9 cellular contexts compared by ENCODE assay signal in genomic region chr13:50990540-50991506, GRCh38.
DNase-seq lines count a peak whose midpoint lies in the region; ATAC-seq and TF ChIP-seq lines count a peak whose summit lies in the region.
"Had no signal": no experiment of that assay in that cellular context is flagged by ENCODE, and none has a peak within 500 bp of the region (broad histone marks: within the 10 kb centered on the region; RNA-seq: fewer than 3 reads in every experiment).

No MANE protein-coding gene starts in this region.

- no peak for TF ChIP-seq RAD21 in SK-N-SH (IDR thresholded peaks at IDR 0.05; ENCODE audit: low read length)

- H4K20me1 ChIP-seq in SK-N-SH (ENCODE audit: insufficient read depth) = no peaks in the 10 kb centered on the region

- no peaks in the 10 kb centered on the region for H3K79me2 ChIP-seq in SK-N-SH (ENCODE audit: insufficient read depth)

- peak; percentile 34 for DNase-seq in SK-N-SH
- peak; percentile 72 for DNase-seq in astrocyte of the spinal cord (ENCODE audit: low read depth, low spot score)
- DNase-seq in left kidney (ENCODE audit: low read depth, low spot score) = peak; percentile 85
- DNase-seq in upper lobe of left lung = no peak
- DNase-seq in MG63 = no peak
- DNase-seq in activated naive CD4-positive, alpha-beta T cell treated with Interleukin-2 at 50 U/mL for 16 hours = no peak
- DNase-seq in HK-2 (ENCODE audit: unreplicated experiment) = no peak

- H3K4me2 ChIP-seq in SK-N-SH = no peak overlapping the region

- H3K4me1 ChIP-seq in SK-N-SH (ENCODE audit: control insufficient read depth in 1 of 2, insufficient read depth in 2 of 2, low read depth in 1 of 2, low read length in 1 of 2) = no peaks in the 10 kb centered on the region; a peak in 1 of 4 replicates
- H3K4me1 ChIP-seq in upper lobe of left lung = peaks cover 0 to 7% (median 0%) of the 10 kb centered on the region in 4 donors

- H2AFZ ChIP-seq in SK-N-SH (ENCODE audit: low read depth) = no peak overlapping the region

- H3K4me3 ChIP-seq in SK-N-SH (ENCODE audit: low read depth in 2 of 2, low read length in 1 of 2) (no peak overlapping the region), astrocyte of the spinal cord (ENCODE audit: low read depth, low read length) (peak overlapping the region; percentile 10), upper lobe of left lung (no peak overlapping the region), MG63 (no peak overlapping the region)

- TF ChIP-seq POLR2A in upper lobe of left lung (IDR thresholded peaks at IDR 0.05) = no peak

- H3F3A ChIP-seq in SK-N-SH (replicated peaks; ENCODE audit: insufficient read depth) = no peaks in the 10 kb centered on the region

- no peaks in the 10 kb centered on the region for H3K9me2 ChIP-seq in SK-N-SH

- WGBS in SK-N-SH (ENCODE audit: low lambda C conversion rate) = 74% methylated on average over 26 of the region's 26 CpGs
- WGBS in upper lobe of left lung, 2 donors = 69 to 74% methylated on average over 26 of the region's 26 CpGs

- H3K27me3 ChIP-seq in SK-N-SH (ENCODE audit: insufficient read depth) (no peaks in the 10 kb centered on the region), upper lobe of left lung (no peaks in the 10 kb centered on the region), MG63 (no peaks in the 10 kb centered on the region)

- POLR2A ChIA-PET in SK-N-SH (lab: Yijun Ruan, JAX) = no interaction called here

- H3K27ac ChIP-seq in SK-N-SH (ENCODE audit: low read depth in 2 of 2, low read length in 1 of 2) (no peak overlapping the region), upper lobe of left lung (peak overlapping the region; percentile 20 to 53 (median 32))
- H3K27ac ChIP-seq: C4-2B had no signal

- TF ChIP-seq EP300 in SK-N-SH (IDR thresholded peaks at IDR 0.05; ENCODE audit: borderline replicate concordance in 1 of 2, low read depth in 1 of 2, low read length in 1 of 2) (no peak), upper lobe of left lung (IDR thresholded peaks at IDR 0.05) (no peak)

- H3K9ac ChIP-seq in SK-N-SH = no peak overlapping the region

- H3K36me3 ChIP-seq in SK-N-SH (replicated peaks in 1 of 2; ENCODE audit: control insufficient read depth in 1 of 2, insufficient read depth in 2 of 2, low read length in 1 of 2) (no peaks in the 10 kb centered on the region), upper lobe of left lung (no peaks in the 10 kb centered on the region), MG63 (no peaks in the 10 kb centered on the region)

- in situ Hi-C loops in astrocyte of the spinal cord (cut with HindIII; ENCODE audit: low sequenced_read_pairs) = no loop called here

- ATAC-seq in SK-N-SH treated with all-trans-retinoic acid at 6 μM for 48 hours (no peak), upper lobe of left lung (ENCODE audit: low FRiP score in 2 of 2) (peak; percentile 57 to 85)

- TF ChIP-seq CTCF in SK-N-SH (IDR thresholded peaks at IDR 0.05) = no peak
- no peak for TF ChIP-seq CTCF in astrocyte of the spinal cord (IDR thresholded peaks at IDR 0.05; ENCODE audit: low read depth, low read length)
- TF ChIP-seq CTCF in upper lobe of left lung (IDR thresholded peaks at IDR 0.05) = no peak

- CTCF ChIA-PET in SK-N-SH (lab: Yijun Ruan, JAX) = no interaction called here

- H3K9me3 ChIP-seq in SK-N-SH (no peaks in the 10 kb centered on the region), upper lobe of left lung (no peaks in the 10 kb centered on the region), MG63 (no peaks in the 10 kb centered on the region)

TF ChIP-seq in SK-N-SH, 30 proteins besides CTCF, POLR2A, EP300 and RAD21 (continues in another document):
- TF ChIP-seq FOSL2 (IDR thresholded peaks at IDR 0.05; ENCODE audit: borderline replicate concordance, low read depth) (no peak), TCF12 (IDR thresholded peaks at IDR 0.05) (no peak), FOXM1 (IDR thresholded peaks at IDR 0.05; ENCODE audit: low read depth) (no peak), RXRA (IDR thresholded peaks at IDR 0.05; ENCODE audit: borderline replicate concordance, low read depth) (no peak), CHD2 (IDR thresholded peaks at IDR 0.05; ENCODE audit: low read length, partially characterized antibody) (no peak), TAF1 (IDR thresholded peaks at IDR 0.05; ENCODE audit: borderline replicate concordance, low read depth, low read length) (no peak), JUND (IDR thresholded peaks at IDR 0.05) (no peak), MEF2A (IDR thresholded peaks at IDR 0.05; ENCODE audit: borderline replicate concordance, low read depth) (no peak), GABPA (IDR thresholded peaks at IDR 0.05; ENCODE audit: low read depth) (no peak), NRF1 (IDR thresholded peaks at IDR 0.05; ENCODE audit: low read depth, low read length) (no peak), MAX (IDR thresholded peaks at IDR 0.05; ENCODE audit: low read depth) (no peak), IRF3 (IDR thresholded peaks at IDR 0.05; ENCODE audit: low read depth, low read length) (no peak)
- TF ChIP-seq, protein P1, sequence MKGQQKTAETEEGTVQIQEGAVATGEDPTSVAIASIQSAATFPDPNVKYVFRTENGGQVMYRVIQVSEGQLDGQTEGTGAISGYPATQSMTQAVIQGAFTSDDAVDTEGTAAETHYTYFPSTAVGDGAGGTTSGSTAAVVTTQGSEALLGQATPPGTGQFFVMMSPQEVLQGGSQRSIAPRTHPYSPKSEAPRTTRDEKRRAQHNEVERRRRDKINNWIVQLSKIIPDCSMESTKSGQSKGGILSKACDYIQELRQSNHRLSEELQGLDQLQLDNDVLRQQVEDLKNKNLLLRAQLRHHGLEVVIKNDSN (IDR thresholded peaks at IDR 0.05; ENCODE audit: borderline replicate concordance, low read depth) = no peak

TF ChIP-seq in SK-N-SH treated with all-trans-retinoic acid at 6 μM for 48 hours, 23 proteins besides CTCF, POLR2A, EP300 and RAD21:
- TF ChIP-seq TOX (CRISPR knock-in tag; IDR thresholded peaks at IDR 0.05; ENCODE audit: borderline replicate concordance) = no peak
- no peak for TF ChIP-seq ZNF565 (CRISPR knock-in tag; conservative IDR thresholded peaks at IDR 0.05; ENCODE audit: low read depth)
- TF ChIP-seq TSHZ2 (CRISPR knock-in tag; IDR thresholded peaks at IDR 0.05) = no peak
- no peak for TF ChIP-seq TCF4 (CRISPR knock-in tag; IDR thresholded peaks at IDR 0.05; ENCODE audit: borderline replicate concordance)
- TF ChIP-seq SNAI2 (CRISPR knock-in tag; IDR thresholded peaks at IDR 0.05) = no peak
- TF ChIP-seq ZFP3 (CRISPR knock-in tag; IDR thresholded peaks at IDR 0.05) = no peak
- TF ChIP-seq ESRRG (CRISPR knock-in tag; IDR thresholded peaks at IDR 0.05) = no peak
- no peak for TF ChIP-seq ZC3H10 (CRISPR knock-in tag; IDR thresholded peaks at IDR 0.05)
- TF ChIP-seq BACH2 (CRISPR knock-in tag; IDR thresholded peaks at IDR 0.05; ENCODE audit: borderline replicate concordance) = no peak

Comparison
In these comparisons a context has a peak if more than half of its experiments do, and no peak if none do; other contexts are left out.
1. DNase-seq: peak in SK-N-SH (single experiment), astrocyte of the spinal cord (single experiment) and left kidney (single experiment); none in upper lobe of left lung (0 of 2), MG63 (single experiment), activated naive CD4-positive, alpha-beta T cell treated with Interleukin-2 at 50 U/mL for 16 hours (single experiment) and HK-2 (single experiment).
2. H3K27ac ChIP-seq: peak in upper lobe of left lung (4 of 4); none in SK-N-SH (0 of 2).